In the genomic region with DNA sequence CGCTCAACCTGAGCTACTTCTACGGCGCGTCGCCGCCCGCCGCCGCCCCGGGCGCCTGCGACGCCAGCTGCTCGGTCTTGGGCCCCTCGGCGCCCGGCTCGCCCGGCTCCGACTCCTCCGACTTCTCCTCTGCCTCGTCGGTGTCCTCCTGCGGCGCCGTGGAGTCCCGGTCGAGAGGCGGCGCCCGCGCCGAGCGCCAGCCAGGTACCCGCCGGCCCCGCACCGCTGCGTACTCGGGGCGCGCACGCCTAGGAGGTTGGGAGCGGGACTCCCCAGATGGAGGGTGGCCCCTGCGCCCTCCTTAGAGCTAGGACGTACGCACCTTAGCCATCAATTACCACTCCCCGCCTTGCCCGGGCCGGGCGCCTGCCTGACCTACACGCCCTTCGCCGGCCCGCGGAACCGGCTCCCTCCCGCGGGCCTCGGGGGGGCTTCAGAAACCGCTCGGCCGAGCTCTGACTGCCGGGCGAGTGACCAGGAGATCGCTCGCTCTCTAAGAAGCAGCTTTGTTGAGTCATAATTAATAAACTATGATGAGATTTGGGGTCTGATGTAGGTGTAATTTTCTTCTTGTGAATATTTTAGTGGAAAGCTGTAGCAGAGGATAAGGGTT, we compare ENCODE assay signal across 8 cellular contexts. TPM values are rescaled to one million over a fixed set of nuclear protein-coding genes. Genes with fewer than 3 reads are reported as not detected.
DNase-seq lines count a peak whose midpoint lies in the region; ATAC-seq and TF ChIP-seq lines count a peak whose summit lies in the region.

No MANE protein-coding gene starts in this region.

- peak; percentile 37 for TF ChIP-seq CTCF in OCI-LY1 (IDR thresholded peaks at IDR 0.05; ENCODE audit: low read length)
- no peak for TF ChIP-seq CTCF in vagina (IDR thresholded peaks at IDR 0.05)

- H3K27ac ChIP-seq in OCI-LY1 (ENCODE audit: low read depth, low read length, poor library complexity, severe bottlenecking) (peak overlapping the region; percentile 37), vagina (peak overlapping the region; percentile 99)

- H3K36me3 ChIP-seq in OCI-LY1 (ENCODE audit: insufficient read depth, low read length) (peaks cover 41% of the 10 kb centered on the region), vagina (peaks cover 0 to 28% of the 10 kb centered on the region in 2 donors)

- no peaks in the 10 kb centered on the region for H3F3A ChIP-seq in OCI-LY1 (ENCODE audit: insufficient read depth, low read length)

- DNase-seq in NCI-H510A treated with DMSO at 0.1 percent for 48 hours (lab: John Stamatoyannopoulos, UW) (peak; percentile 2), NCI-H510A (lab: John Stamatoyannopoulos, UW) (no peak), germinal center (ENCODE audit: low spot score) (peak; percentile 69), posterior cingulate gyrus (peak in 9 of 10 donors; percentile 39 to 91 (median 47)), vagina (ENCODE audit: extremely low spot score in 2 of 2) (no peak)
- peak; percentile 50 for DNase-seq in activated T-helper 9 cell treated with anti-CD3 and anti-CD28 coated beads, Interleukin-2, amount 50 U/mL, for 16 hours (ENCODE audit: low read depth)

- no peaks in the 10 kb centered on the region for H3K9me2 ChIP-seq in OCI-LY1 (ENCODE audit: low read depth, low read length)

- H3K4me1 ChIP-seq in OCI-LY1 (ENCODE audit: insufficient read depth, low read length, severe bottlenecking) (peaks cover 43% of the 10 kb centered on the region), vagina (peaks cover 25% of the 10 kb centered on the region)

- H3K4me3 ChIP-seq in OCI-LY1 (ENCODE audit: low read depth, low read length, poor library complexity, severe bottlenecking) (peak overlapping the region; percentile 63), vagina (peak overlapping the region; percentile 65 to 91)

- H3K9me3 ChIP-seq in OCI-LY1 (ENCODE audit: low read length) = no peaks in the 10 kb centered on the region
- H3K9me3 ChIP-seq in vagina = no peaks in the 10 kb centered on the region

- intact Hi-C loops in posterior cingulate gyrus (cut with DNase I) (no loop called here), vagina (cut with DNase I) (loop anchor here (2.0 kb wide), 1 partner anchor 23 kb away; no protein-coding TSS in a partner anchor)

- no peak for TF ChIP-seq POLR2A in vagina (IDR thresholded peaks at IDR 0.05)

- no peaks in the 10 kb centered on the region for H3K27me3 ChIP-seq in OCI-LY1 (ENCODE audit: insufficient read depth, low read length)
- no peaks in the 10 kb centered on the region for H3K27me3 ChIP-seq in vagina

- no peak overlapping the region for H2AFZ ChIP-seq in OCI-LY1 (ENCODE audit: low read length)

- H3K9ac ChIP-seq in OCI-LY1 (ENCODE audit: low read length) = peak overlapping the region; percentile 64

- no peaks in the 10 kb centered on the region for H4K20me1 ChIP-seq in OCI-LY1 (ENCODE audit: insufficient read depth, low read length)

- peak overlapping the region; percentile 84 for H3K4me2 ChIP-seq in OCI-LY1 (ENCODE audit: low read length)

- ATAC-seq in HG02840 (IDR thresholded peaks at IDR 0.05; ENCODE audit: low FRiP score, unreplicated experiment) = peak; percentile 27

- peaks cover 19% of the 10 kb centered on the region for H3K79me2 ChIP-seq in OCI-LY1 (ENCODE audit: insufficient read depth, low read length)

RNA-seq across cellular contexts. Expression of a gene that starts 0.5 kb away (rescaled TPM):
- total RNA-seq in vagina = 136 TPM

Comparison
In these comparisons a context has a peak if more than half of its experiments do, and no peak if none do; other contexts are left out.
1. DNase-seq: peak in NCI-H510A treated with DMSO at 0.1 percent for 48 hours (single experiment), activated T-helper 9 cell treated with anti-CD3 and anti-CD28 coated beads, Interleukin-2, amount 50 U/mL, for 16 hours (single experiment), germinal center (single experiment) and posterior cingulate gyrus (9 of 10); none in NCI-H510A (single experiment) and vagina (0 of 2).